In genomic region chr3:98697225-98697624, GRCh38 we compare ENCODE assay signal across 24 cellular contexts.
"Had no signal": no experiment of that assay in that cellular context is flagged by ENCODE, and none has a peak within 500 bp of the region (broad histone marks: within the 10 kb centered on the region; RNA-seq: fewer than 3 reads in every experiment).

No MANE protein-coding gene starts in this region.

- H3K4me1 ChIP-seq: neural progenitor cell, right lobe of liver, spleen, tibial nerve, uterus had no signal

- H3K27ac Mint-ChIP-seq: mesothelial cell of epicardium; naive B cell; natural killer cell; nephron progenitor cell; neural progenitor cell; progenitor cell of endocrine pancreas; stimulated activated effector memory CD8-positive, alpha-beta T cell treated with anti-CD3 and anti-CD28 coated beads, Interleukin-12 subunit alpha, Interleukin-12 subunit beta, amount 100 ng/mL, for 72 hours; stimulated activated naive CD8-positive, alpha-beta T cell treated with anti-CD3 and anti-CD28 coated beads, Interleukin-15, Interleukin-2, amounts not matched to agents 100 ng/mL and 50 ng/mL, for 24 hours; type B pancreatic cell had no signal

- H3K4me2 ChIP-seq: neural progenitor cell had no signal

- H3K9me3 ChIP-seq: left ventricle myocardium inferior, neutrophil, ovary, right atrium auricular region, right lobe of liver, spleen, tibial nerve, uterus had no signal

- H3K27me3 ChIP-seq: neural progenitor cell, neutrophil, ovary, right atrium auricular region, right lobe of liver, spleen, tibial nerve, uterus had no signal

- DNase-seq: islet precursor cell; left ventricle myocardium inferior; mesendoderm; naive B cell; natural killer cell; nephron progenitor cell; occipital lobe; ovary; right lobe of liver; spleen; stimulated activated CD4-positive, alpha-beta T cell treated with anti-CD3 and anti-CD28 coated beads, Interleukin-4, amount 100 ng/mL, for 24 hours; stimulated activated naive CD4-positive, alpha-beta T cell; uterus had no signal

- H3K4me1 Mint-ChIP-seq: naive B cell; natural killer cell; nephron progenitor cell; stimulated activated effector memory CD8-positive, alpha-beta T cell treated with anti-CD3 and anti-CD28 coated beads, Interleukin-12 subunit alpha, Interleukin-12 subunit beta, amount 100 ng/mL, for 72 hours had no signal

- H3K9ac ChIP-seq: neural progenitor cell had no signal

- H3K27ac ChIP-seq: left ventricle myocardium inferior, neural progenitor cell, neutrophil, ovary, right atrium auricular region, right lobe of liver, skin epidermis, spleen, tibial nerve, uterus had no signal

- H3K9me3 Mint-ChIP-seq: naive B cell; natural killer cell; nephron progenitor cell; neural progenitor cell; stimulated activated effector memory CD8-positive, alpha-beta T cell treated with anti-CD3 and anti-CD28 coated beads, Interleukin-12 subunit alpha, Interleukin-12 subunit beta, amount 100 ng/mL, for 72 hours; stimulated activated naive CD8-positive, alpha-beta T cell treated with anti-CD3 and anti-CD28 coated beads, Interleukin-15, Interleukin-2, amounts not matched to agents 100 ng/mL and 50 ng/mL, for 24 hours had no signal

- H3K4me3 ChIP-seq: left ventricle myocardium inferior, lung, neural progenitor cell, ovary, right atrium auricular region, right lobe of liver, skin epidermis, spleen, tibial nerve, uterus had no signal

- ATAC-seq: natural killer cell; right lobe of liver; stimulated activated effector memory CD8-positive, alpha-beta T cell treated with anti-CD3 and anti-CD28 coated beads, Interleukin-12 subunit alpha, Interleukin-12 subunit beta, amount 100 ng/mL, for 72 hours had no signal

- H2AFZ ChIP-seq: neural progenitor cell had no signal

- H3K36me3 Mint-ChIP-seq: mesothelial cell of epicardium; naive B cell; natural killer cell; neural progenitor cell; stimulated activated effector memory CD8-positive, alpha-beta T cell treated with anti-CD3 and anti-CD28 coated beads, Interleukin-12 subunit alpha, Interleukin-12 subunit beta, amount 100 ng/mL, for 72 hours; type B pancreatic cell had no signal

- H3K36me3 ChIP-seq: left ventricle myocardium inferior, neural progenitor cell, neutrophil, ovary, right atrium auricular region, right lobe of liver, spleen, tibial nerve, uterus had no signal

- H3K27me3 Mint-ChIP-seq: naive B cell; progenitor cell of endocrine pancreas; stimulated activated naive CD8-positive, alpha-beta T cell treated with anti-CD3 and anti-CD28 coated beads, Interleukin-15, Interleukin-2, amounts not matched to agents 100 ng/mL and 50 ng/mL, for 24 hours; type B pancreatic cell had no signal

- H3K4me3 Mint-ChIP-seq: mesothelial cell of epicardium; naive B cell; natural killer cell; nephron progenitor cell; neural progenitor cell; stimulated activated effector memory CD8-positive, alpha-beta T cell treated with anti-CD3 and anti-CD28 coated beads, Interleukin-12 subunit alpha, Interleukin-12 subunit beta, amount 100 ng/mL, for 72 hours; stimulated activated naive CD8-positive, alpha-beta T cell treated with anti-CD3 and anti-CD28 coated beads, Interleukin-15, Interleukin-2, amounts not matched to agents 100 ng/mL and 50 ng/mL, for 24 hours; type B pancreatic cell had no signal
